In the genomic region with DNA sequence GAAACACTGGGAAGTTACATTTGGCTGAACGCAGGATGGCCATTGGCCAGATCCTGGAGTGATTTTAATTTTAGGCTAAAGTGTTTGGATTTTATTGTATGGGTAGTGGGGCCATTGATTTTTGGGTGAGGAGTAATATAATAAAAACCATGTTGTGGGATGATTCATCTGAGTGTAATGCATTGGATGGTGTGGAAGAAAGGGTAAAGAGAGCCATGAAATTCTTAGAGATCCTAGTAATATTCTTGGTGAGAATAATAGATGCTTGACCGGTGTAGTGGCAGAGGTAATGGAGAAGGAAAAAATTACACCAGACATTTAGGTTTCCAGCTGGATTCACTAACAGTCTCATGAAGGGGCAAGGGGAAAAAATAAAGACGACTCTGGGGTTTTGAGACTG, we compare ENCODE assay signal across 18 cellular contexts.
A peak's percentile ranks its signal among the peaks of the same experiment; 100 is the strongest.
DNase-seq lines count a peak whose midpoint lies in the region; ATAC-seq, FAIRE-seq and TF ChIP-seq lines count a peak whose summit lies in the region.
"Had no signal": no experiment of that assay in that cellular context is flagged by ENCODE, and none has a peak within 500 bp of the region (broad histone marks: within the 10 kb centered on the region; RNA-seq: fewer than 3 reads in every experiment).

No MANE protein-coding gene starts in this region.

- no peak for TF ChIP-seq EP300 in HepG2 (IDR thresholded peaks at IDR 0.05; ENCODE audit: low read depth in 2 of 2, low read length in 2 of 2)
- no peak for TF ChIP-seq EP300 in HepG2 (CRISPR knock-in tag; IDR thresholded peaks at IDR 0.05; ENCODE audit: borderline replicate concordance)

- H3K79me2 ChIP-seq in HepG2 (ENCODE audit: insufficient read depth, low read length) = no peaks in the 10 kb centered on the region

- TF ChIP-seq RAD21 in HepG2 (CRISPR knock-in tag; IDR thresholded peaks at IDR 0.05) = no peak

- in situ Hi-C loops in HepG2 (cut with HindIII; ENCODE audit: extremely low pct_ligation_motif_present, low pct_unique_long_range_greater_than_20kb) = no loop called here

- H3K27me3 ChIP-seq in HepG2 (ENCODE audit: control insufficient read depth in 1 of 2, insufficient read depth in 2 of 2, low read length in 2 of 2) = no peaks in the 10 kb centered on the region; a peak in 1 of 5 replicates
- H3K27me3 ChIP-seq: left lung had no signal

- intact Hi-C loops in HepG2 (cut with micrococcal nuclease; ENCODE audit: unreplicated experiment) = no loop called here

- CTCF ChIA-PET in HepG2 (lab: Yijun Ruan, JAX; ENCODE audit: low intra/inter-chr PET ratio, low total read pairs) = no interaction called here

- no peak overlapping the region for H3K9ac ChIP-seq in HepG2 (ENCODE audit: insufficient read depth, low read depth, low read length)

- no TSS peak for BruUV-seq in HepG2 (replicated peaks; lab: Mats Ljungman, UMichigan)

- DNase-seq in AG10803 (ENCODE audit: low read depth) (peak; percentile 81), HT1080 (ENCODE audit: low read depth) (peak; percentile 29), amniotic stem cell (lab: John Stamatoyannopoulos, UW) (peak; percentile 13), iris pigment epithelial cell (ENCODE audit: low read depth) (peak; percentile 9), HepG2 (ENCODE audit: low spot score) (no peak), left lobe of liver (ENCODE audit: low spot score) (no peak), occipital lobe (lab: John Stamatoyannopoulos, UW) (no peak)
- DNase-seq in activated CD4-positive, alpha-beta T cell treated with anti-CD3 and anti-CD28 coated beads, Interleukin-2, amount 50 U/mL, for 48 hours = no peak
- DNase-seq: activated CD4-positive, alpha-beta T cell treated with anti-CD3 and anti-CD28 coated beads for 4 hours; activated naive CD4-positive, alpha-beta T cell treated with Interleukin-2 at 50 U/mL for 16 hours; activated T-cell treated with anti-CD3 and anti-CD28 coated beads, Interleukin-2, amount 50 U/mL, for 48 hours; central memory CD4-positive, alpha-beta T cell; dermis blood vessel endothelial cell; left lung; natural killer cell; NCI-H1436 treated with DMSO at 0.1 percent for 48 hours; NCI-H69 had no signal

- no peak for TF ChIP-seq POLR2A in HepG2 (IDR thresholded peaks at IDR 0.05; ENCODE audit: insufficient read depth in 1 of 2, low read depth in 2 of 2, low read length in 2 of 2)

- ATAC-seq in HepG2 = no peak
- ATAC-seq in left lobe of liver = no peak
- ATAC-seq: K562, left lung, natural killer cell had no signal

- no peak overlapping the region for H3K4me2 ChIP-seq in HepG2 (ENCODE audit: low read depth, low read length)

- POLR2A ChIA-PET in HepG2 (lab: Yijun Ruan, JAX) = no interaction called here

- H3K4me1 ChIP-seq in HepG2 (ENCODE audit: insufficient read depth, low read length) = no peaks in the 10 kb centered on the region
- H3K4me1 ChIP-seq: left lung had no signal

- no peak for TF ChIP-seq CTCF in AG10803 (conservative IDR thresholded peaks at IDR 0.05; ENCODE audit: low read length)
- no peak for TF ChIP-seq CTCF in HepG2 (CRISPR knock-in tag; IDR thresholded peaks at IDR 0.05)

- no peak overlapping the region for H3K4me3 ChIP-seq in AG10803 (ENCODE audit: low read length)
- H3K4me3 ChIP-seq in HepG2 (replicated peaks in 1 of 3; ENCODE audit: insufficient read depth in 1 of 3, low read depth in 2 of 3, low read length in 3 of 3) = no peak overlapping the region
- H3K4me3 ChIP-seq: K562, left lung had no signal

- no peaks in the 10 kb centered on the region for H3K9me3 ChIP-seq in HepG2 (ENCODE audit: low read length)

- H3K27ac ChIP-seq in HepG2 (ENCODE audit: extremely low read length, insufficient read depth, low read length) = no peak overlapping the region
- H3K27ac ChIP-seq: left lung had no signal

- no peaks in the 10 kb centered on the region for H3K36me3 ChIP-seq in HepG2 (replicated peaks in 1 of 2; ENCODE audit: control insufficient read depth in 1 of 2, insufficient read depth in 2 of 2, low read length in 2 of 2)
- H3K36me3 ChIP-seq: left lung had no signal

- no peaks in the 10 kb centered on the region for H4K20me1 ChIP-seq in HepG2 (ENCODE audit: insufficient read depth, low read length)

- no peak overlapping the region for H2AFZ ChIP-seq in HepG2 (ENCODE audit: low read length)

- no peak for FAIRE-seq in HepG2 (lab: Jason Lieb, UNC)
- FAIRE-seq: K562 had no signal

- WGBS in HepG2 (ENCODE audit: low lambda C conversion rate) = 13% methylated on average over 3 of the region's 3 CpGs

TF ChIP-seq in HepG2, 621 proteins besides CTCF, POLR2A, EP300 and RAD21:
- TF ChIP-seq YY1 (IDR thresholded peaks at IDR 0.05; ENCODE audit: insufficient read depth, insufficient replicate concordance, low read depth, low read length) = no peak
- TF ChIP-seq ZNF672 (CRISPR knock-in tag; IDR thresholded peaks at IDR 0.05) = no peak
- TF ChIP-seq SNRNP70 (IDR thresholded peaks at IDR 0.05; ENCODE audit: low read depth, low read length) = no peak

Comparison
In these comparisons a context has a peak if more than half of its experiments do, and no peak if none do; other contexts are left out.
1. DNase-seq: peak in AG10803 (single experiment), HT1080 (single experiment), amniotic stem cell (single experiment) and iris pigment epithelial cell (single experiment); none in HepG2 (single experiment), activated CD4-positive, alpha-beta T cell treated with anti-CD3 and anti-CD28 coated beads, Interleukin-2, amount 50 U/mL, for 48 hours (0 of 2), left lobe of liver (single experiment) and occipital lobe (single experiment).